Comparison of ENCODE assay signal across 7 cellular contexts in genomic region chr10:97640174-97640867, GRCh38. TPM values are rescaled to one million over a fixed set of nuclear protein-coding genes. Genes with fewer than 3 reads are reported as not detected.
DNase-seq lines count a peak whose midpoint lies in the region; ATAC-seq and TF ChIP-seq lines count a peak whose summit lies in the region.

Gene PI4K2A (plus strand): TSS chr10:97640671. CDS start chr10:97640743, 72 bp downstream.

- H3K4me3 ChIP-seq in hepatocyte, result peak within 1 kb of the TSS; percentile 99

- peak within 1 kb of the TSS; percentile 92 for H3K27ac ChIP-seq in hepatocyte

- peak; percentile 97 for ATAC-seq in GM18517 (IDR thresholded peaks at IDR 0.05; ENCODE audit: unreplicated experiment)
- ATAC-seq in HG03039 (IDR thresholded peaks at IDR 0.05; ENCODE audit: unreplicated experiment), result peak; percentile 97

- no peaks in the 10 kb centered on the region for H3K27me3 ChIP-seq in hepatocyte

- H3K9me2 ChIP-seq in hepatocyte (replicated peaks; ENCODE audit: insufficient read depth), result no peaks in the 10 kb centered on the region

- no peaks in the 10 kb centered on the region for H3K36me3 ChIP-seq in hepatocyte (replicated peaks; ENCODE audit: insufficient read depth, low read depth)

- DNase-seq in NCI-H2081 (lab: John Stamatoyannopoulos, UW), result peak; percentile 96 to 97
- peak; percentile 96 for DNase-seq in T-helper 9 cell
- DNase-seq in astrocyte of the hippocampus (ENCODE audit: low read depth, low spot score), result peak; percentile 100
- peak; percentile 100 for DNase-seq in hepatocyte (ENCODE audit: low spot score)
- peak; percentile 97 for DNase-seq in renal cortical epithelial cell (ENCODE audit: low read depth)

- peaks cover 44% of the 10 kb centered on the region for H3K79me2 ChIP-seq in hepatocyte

- 4% methylated on average over 47 of the region's 54 CpGs for WGBS in hepatocyte (ENCODE audit: low lambda C conversion rate, missing lambda C conversion rate)

- peaks cover 12% of the 10 kb centered on the region for H4K20me1 ChIP-seq in hepatocyte (ENCODE audit: insufficient read depth, poor library complexity, severe bottlenecking)

- peak within 1 kb of the TSS; percentile 36 for H2AFZ ChIP-seq in hepatocyte

- H3K9me3 ChIP-seq in hepatocyte (ENCODE audit: low read depth), result no peaks in the 10 kb centered on the region

- no peak for TF ChIP-seq CTCF in hepatocyte (IDR thresholded peaks at IDR 0.05; ENCODE audit: poor library complexity)

- H3K4me2 ChIP-seq in hepatocyte, result peak within 1 kb of the TSS; percentile 90

- H3K4me1 ChIP-seq in hepatocyte (ENCODE audit: insufficient read depth), result peaks cover 13% of the 10 kb centered on the region

RNA-seq across cellular contexts. Expression of gene PI4K2A, which starts in this region (rescaled TPM):
- 25.9 and 26.5 TPM in 2 replicates for total RNA-seq in hepatocyte
- 19.6 and 22.4 TPM in 2 replicates for polyA plus RNA-seq in hepatocyte
- 26.9 and 34.0 TPM in 2 replicates for total RNA-seq in renal cortical epithelial cell

Comparison
In these comparisons a context has a peak if more than half of its experiments do, and no peak if none do; other contexts are left out.
1. Peak in every context shown above with its lines: DNase-seq, ATAC-seq, H3K4me3 ChIP-seq and H3K27ac ChIP-seq.